ENCODE assay signal across 9 cellular contexts in genomic region chr13:28495586-28496564, GRCh38. TPM values are rescaled to one million over a fixed set of nuclear protein-coding genes. Genes with fewer than 3 reads are reported as not detected.
DNase-seq lines count a peak whose midpoint lies in the region; ATAC-seq and TF ChIP-seq lines count a peak whose summit lies in the region.
"Had no signal": no experiment of that assay in that cellular context is flagged by ENCODE, and none has a peak within 500 bp of the region (broad histone marks: within the 10 kb centered on the region; RNA-seq: fewer than 3 reads in every experiment).

No MANE protein-coding gene starts in this region.

- H3K4me3 ChIP-seq in Caco-2 (ENCODE audit: low read depth, low read length) (peak overlapping the region; percentile 49), epithelial cell of esophagus (ENCODE audit: low read length) (no peak overlapping the region), trophoblast cell (ENCODE audit: low read depth, low read length) (peak overlapping the region; percentile 82), thyroid gland (replicated peaks in 1 of 3) (peak overlapping the region in 1 of 3 donors; percentile 44)

- no peaks in the 10 kb centered on the region for H3K36me3 ChIP-seq in Caco-2 (ENCODE audit: control insufficient read depth, insufficient read depth, low read length)
- H3K36me3 ChIP-seq in trophoblast cell (ENCODE audit: control insufficient read depth in 1 of 2, insufficient read depth in 2 of 2, low read length in 2 of 2): no peaks in the 10 kb centered on the region
- no peaks in the 10 kb centered on the region for H3K36me3 ChIP-seq in thyroid gland

- H3K14ac ChIP-seq in trophoblast cell (ENCODE audit: low read length): no peak overlapping the region

- TF ChIP-seq CTCF in Caco-2 (IDR thresholded peaks at IDR 0.05; ENCODE audit: insufficient read depth in 1 of 2, low read depth in 1 of 2, low read length in 1 of 2, severe bottlenecking in 1 of 2, unreplicated experiment in 1 of 2) (no peak), epithelial cell of esophagus (IDR thresholded peaks at IDR 0.05; ENCODE audit: insufficient read depth, low read depth, low read length, missing control alignments) (no peak), thyroid gland (IDR thresholded peaks at IDR 0.05) (no peak)

- POLR2A ChIA-PET in Caco-2 (lab: Charles Lee): no interaction called here

- H3K18ac ChIP-seq in trophoblast cell (ENCODE audit: low read length): no peak overlapping the region

- H3K4me2 ChIP-seq in trophoblast cell (ENCODE audit: low read length): peak overlapping the region; percentile 100

- H3K4me1 Mint-ChIP-seq in Caco-2 (ENCODE audit: low read depth, unreplicated experiment): peaks cover 10% of the 10 kb centered on the region

- peak overlapping the region; percentile 51 for H2BK12ac ChIP-seq in trophoblast cell (ENCODE audit: low read length)

- H3K27ac ChIP-seq in trophoblast cell (ENCODE audit: low read depth, low read length): peak overlapping the region; percentile 34
- peak overlapping the region in 1 of 3 donors; percentile 29 for H3K27ac ChIP-seq in thyroid gland

- no peak for ATAC-seq in GM18519 (IDR thresholded peaks at IDR 0.05; ENCODE audit: low FRiP score, unreplicated experiment)

- DNase-seq in Caco-2: no peak
- peak; percentile 7 for DNase-seq in NCI-H69 (lab: John Stamatoyannopoulos, UW)
- DNase-seq in epithelial cell of esophagus (ENCODE audit: low read depth): peak; percentile 23
- DNase-seq in trophoblast cell: peak in 1 of 2 donors; percentile 61
- DNase-seq in NCI-H1436 treated with DMSO at 0.1 percent for 48 hours (lab: John Stamatoyannopoulos, UW): no peak
- no peak for DNase-seq in thyroid gland
- no peak for DNase-seq in DMS153 (lab: John Stamatoyannopoulos, UW)
- DNase-seq: activated CD4-positive, CD25-positive, alpha-beta regulatory T cell had no signal

- H3K4me3 Mint-ChIP-seq in Caco-2 (ENCODE audit: unreplicated experiment): peak overlapping the region; percentile 71

- peaks cover 15% of the 10 kb centered on the region for H3K27me3 Mint-ChIP-seq in Caco-2 (ENCODE audit: insufficient read depth, unreplicated experiment)

- H2AK5ac ChIP-seq in trophoblast cell (ENCODE audit: low read length): no peak overlapping the region

- H3K27me3 ChIP-seq in Caco-2 (replicated peaks; ENCODE audit: control insufficient read depth, insufficient read depth, low read length) (peaks cover 10% of the 10 kb centered on the region), trophoblast cell (ENCODE audit: insufficient read depth, low read length) (peaks cover 26% of the 10 kb centered on the region), thyroid gland (peaks cover 22% of the 10 kb centered on the region)

- intact Hi-C loops in Caco-2 (cut with micrococcal nuclease; ENCODE audit: unreplicated experiment) (no loop called here), thyroid gland (cut with DNase I) (no loop called here)

- H2AFZ ChIP-seq in trophoblast cell (ENCODE audit: insufficient read depth, low read length, poor library complexity): peak overlapping the region; percentile 38

- H3K9me3 ChIP-seq in Caco-2 (no peaks in the 10 kb centered on the region), trophoblast cell (ENCODE audit: insufficient read depth, low read depth, low read length) (peaks cover 2% of the 10 kb centered on the region), thyroid gland (no peaks in the 10 kb centered on the region)

- no peak overlapping the region for H2BK120ac ChIP-seq in trophoblast cell (ENCODE audit: insufficient read depth, low read length, poor library complexity)

- H4K91ac ChIP-seq in trophoblast cell (ENCODE audit: low read depth, low read length): peak overlapping the region; percentile 57

- no peak overlapping the region for H3K4ac ChIP-seq in trophoblast cell (ENCODE audit: low read depth, low read length)

- no peak overlapping the region for H4K12ac ChIP-seq in trophoblast cell (ENCODE audit: low read depth, low read length)

- H2BK5ac ChIP-seq in trophoblast cell (ENCODE audit: low read depth, low read length, poor library complexity): no peak overlapping the region

- no peak overlapping the region for H3K27ac Mint-ChIP-seq in Caco-2 (ENCODE audit: unreplicated experiment)

- TF ChIP-seq POLR2A in thyroid gland (IDR thresholded peaks at IDR 0.05): no peak

- H3K36me3 Mint-ChIP-seq in Caco-2 (ENCODE audit: insufficient read depth, unreplicated experiment): no peaks in the 10 kb centered on the region

- WGBS in trophoblast cell (ENCODE audit: extremely low coverage, insufficient coverage, insufficient read length): no CpG with 5 or more reads among the region's 36 CpGs
- 42 to 43% methylated on average over 24 to 25 of the region's 36 CpGs for WGBS in thyroid gland, 2 donors

- no TSS peak for BruUV-seq in Caco-2 (replicated peaks; lab: Mats Ljungman, UMichigan)

- no peaks in the 10 kb centered on the region for H3K9me3 Mint-ChIP-seq in Caco-2 (ENCODE audit: unreplicated experiment)

- peaks cover 2% of the 10 kb centered on the region for H3K79me1 ChIP-seq in trophoblast cell (ENCODE audit: low read length)

- no peaks in the 10 kb centered on the region for H3K79me2 ChIP-seq in trophoblast cell (ENCODE audit: control insufficient read depth, insufficient read depth, low read length, poor library complexity)

- H3K4me1 ChIP-seq in Caco-2 (peaks cover 15% of the 10 kb centered on the region; the same call in 1 of the 2 replicates), trophoblast cell (ENCODE audit: control insufficient read depth in 1 of 2, insufficient read depth in 2 of 2, low read length in 2 of 2) (peaks cover 17 to 33% of the 10 kb centered on the region in 2 experiments), thyroid gland (peaks cover 10 to 23% of the 10 kb centered on the region in 2 donors)

- peak overlapping the region; percentile 59 for H3K9ac ChIP-seq in trophoblast cell (ENCODE audit: low read length)

- CTCF ChIA-PET in Caco-2 (lab: Charles Lee): interaction anchor here (1.4 kb wide), 1 partner anchor 172 kb away, joined by 4 read pairs; no protein-coding TSS in a partner anchor

- peak overlapping the region; percentile 37 for H4K8ac ChIP-seq in trophoblast cell (ENCODE audit: low read depth, low read length)

- H3K23ac ChIP-seq in trophoblast cell (ENCODE audit: low read length): no peak overlapping the region

RNA-seq across cellular contexts. Expression of gene FLT1, which starts 0.9 kb away (rescaled TPM):
- total RNA-seq in Caco-2 (2022) (0.66 and 0.93 TPM in 2 replicates), thyroid gland (100 to 1,000 TPM in 1 of 4 donors, 10 to 100 TPM in 3; 23.4 to 132 (median 44.4) TPM)
- 17.6 and 18.3 TPM in 2 replicates for polyA plus RNA-seq in trophoblast cell (2013)

Comparison
In these comparisons a context has a peak if more than half of its experiments do, and no peak if none do; other contexts are left out.
1. DNase-seq: peak in NCI-H69 (single experiment) and epithelial cell of esophagus (single experiment); none in Caco-2 (0 of 2), NCI-H1436 treated with DMSO at 0.1 percent for 48 hours (single experiment), thyroid gland (0 of 2) and DMS153 (single experiment).
2. RNA of gene FLT1, which starts 0.9 kb away (total RNA-seq): 23.4 to 132 TPM in thyroid gland; 0.66 to 0.93 TPM in Caco-2; every median in the first group is over 10 times any median in the second.